Comparison of ENCODE assay signal across 17 cellular contexts in the genomic region with DNA sequence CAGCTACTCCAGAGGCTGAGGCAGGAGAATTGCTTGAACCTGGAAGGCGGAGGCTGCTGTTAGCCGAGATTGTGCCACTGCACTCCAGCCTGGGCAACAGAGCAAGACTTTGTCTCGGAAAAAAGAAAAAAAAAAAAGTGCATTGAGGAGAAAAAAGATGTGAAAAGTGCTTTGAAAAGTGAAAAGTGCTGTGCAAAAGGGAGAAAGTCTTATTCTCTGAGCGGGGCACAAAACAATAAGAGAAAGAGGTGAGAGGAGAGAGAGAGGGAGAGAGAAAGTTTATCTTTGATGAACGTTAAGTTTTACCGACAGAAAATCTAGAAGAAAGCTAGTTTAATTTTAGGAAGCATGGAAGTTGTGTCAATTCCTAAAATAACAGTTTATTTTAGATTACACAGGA. TPM values are rescaled to one million over a fixed set of nuclear protein-coding genes. Genes with fewer than 3 reads are reported as not detected.
DNase-seq lines count a peak whose midpoint lies in the region; ATAC-seq, FAIRE-seq and TF ChIP-seq lines count a peak whose summit lies in the region.
"Had no signal": no experiment of that assay in that cellular context is flagged by ENCODE, and none has a peak within 500 bp of the region (broad histone marks: within the 10 kb centered on the region; RNA-seq: fewer than 3 reads in every experiment).

No MANE protein-coding gene starts in this region.

- H3K4me2 ChIP-seq in HepG2 (ENCODE audit: low read depth, low read length) (peak overlapping the region; percentile 67), OCI-LY7 (ENCODE audit: low read length) (0 out of 2 replicates have a peak overlapping the region, but pooled peaks have one; percentile 3), fibroblast of lung (ENCODE audit: extremely low read depth, insufficient read depth, low read length) (peak overlapping the region; percentile 15), MM.1S (ENCODE audit: low read depth, low read length) (no peak overlapping the region)

- TF ChIP-seq EP300 in HepG2 (IDR thresholded peaks at IDR 0.05; ENCODE audit: low read depth in 2 of 2, low read length in 2 of 2) (no peak), HepG2 (CRISPR knock-in tag; IDR thresholded peaks at IDR 0.05; ENCODE audit: borderline replicate concordance) (no peak)

- no peak overlapping the region for H3K4me3 Mint-ChIP-seq in immature natural killer cell
- H3K4me3 Mint-ChIP-seq in activated naive CD8-positive, alpha-beta T cell treated with anti-CD3 and anti-CD28 coated beads, Interleukin-2, amount 50 U/mL, for 24 hours: no peak overlapping the region
- H3K4me3 Mint-ChIP-seq: CD4-positive, alpha-beta memory T cell had no signal

- H3K4me1 ChIP-seq in HepG2 (ENCODE audit: insufficient read depth, low read length) (peaks cover 53% of the 10 kb centered on the region), right lobe of liver (peaks cover 0 to 5% (median 0%) of the 10 kb centered on the region in 4 donors), OCI-LY7 (ENCODE audit: insufficient read depth, low read length, poor library complexity, severe bottlenecking) (peaks cover 36% of the 10 kb centered on the region), fibroblast of lung (ENCODE audit: control insufficient read depth, extremely low read depth, insufficient read depth, low read length) (peaks cover 2% of the 10 kb centered on the region), MM.1S (ENCODE audit: low read length) (peaks cover 4% of the 10 kb centered on the region; the same call in 1 of the 2 replicates)

- H4K20me1 ChIP-seq in HepG2 (ENCODE audit: insufficient read depth, low read length): peaks cover 2% of the 10 kb centered on the region; the same call in 1 of the 2 replicates
- H4K20me1 ChIP-seq in OCI-LY7 (ENCODE audit: insufficient read depth, low read length): no peaks in the 10 kb centered on the region
- no peaks in the 10 kb centered on the region for H4K20me1 ChIP-seq in fibroblast of lung (ENCODE audit: control insufficient read depth, extremely low read depth, insufficient read depth, low read length)
- no peaks in the 10 kb centered on the region for H4K20me1 ChIP-seq in MM.1S (ENCODE audit: insufficient read depth, low read length)

- WGBS in HepG2 (ENCODE audit: low lambda C conversion rate): 34% methylated on average over 6 of the region's 6 CpGs
- WGBS in right lobe of liver (ENCODE audit: insufficient coverage, low coverage, low lambda C conversion rate, missing lambda C conversion rate): 70% methylated on average over 6 of the region's 6 CpGs

- intact Hi-C loops in HepG2 (cut with micrococcal nuclease; ENCODE audit: unreplicated experiment) (loop anchor here (2.0 kb wide), 1 partner anchor 63 kb away; no protein-coding TSS in a partner anchor), right lobe of liver (cut with DNase I) (loop anchor here in 1 of 2 donors (10.0 kb wide), 2 partner anchors 63 to 153 kb away; no protein-coding TSS in a partner anchor), OCI-LY7 (cut with micrococcal nuclease; ENCODE audit: unreplicated experiment) (no loop called here)

- H3K9me2 ChIP-seq in OCI-LY7 (ENCODE audit: insufficient read depth, low read length) (no peaks in the 10 kb centered on the region), MM.1S (replicated peaks; ENCODE audit: insufficient read depth, low read length) (no peaks in the 10 kb centered on the region)

- POLR2A ChIA-PET in HepG2 (lab: Yijun Ruan, JAX): interaction anchor here (1.0 to 1.3 kb wide), 3 partner anchors 14 to 147 kb away, joined by 3 read pairs; a partner anchor contains a TSS
- POLR2A ChIA-PET in OCI-LY7 (lab: Charles Lee): interaction anchor here (0.9 to 1.4 kb wide), 3 partner anchors 16 to 22 kb away, joined by 3 to 4 read pairs (median 4); no protein-coding TSS in a partner anchor

- H3K36me3 ChIP-seq in HepG2 (replicated peaks in 1 of 2; ENCODE audit: control insufficient read depth in 1 of 2, insufficient read depth in 2 of 2, low read length in 2 of 2) (no peaks in the 10 kb centered on the region), right lobe of liver (no peaks in the 10 kb centered on the region), OCI-LY7 (ENCODE audit: insufficient read depth, low read length) (no peaks in the 10 kb centered on the region), fibroblast of lung (ENCODE audit: control insufficient read depth, insufficient read depth, low read length) (no peaks in the 10 kb centered on the region), MM.1S (replicated peaks; ENCODE audit: insufficient read depth, low read length) (no peaks in the 10 kb centered on the region)
- H3K36me3 ChIP-seq: HAP-1 had no signal

- H3K27me3 ChIP-seq in HepG2 (ENCODE audit: control insufficient read depth in 1 of 2, insufficient read depth in 2 of 2, low read length in 2 of 2) (peaks cover 8 to 28% of the 10 kb centered on the region in 2 experiments; a peak in 4 of 5 replicates), right lobe of liver (peaks cover 0 to 7% of the 10 kb centered on the region in 2 donors), fibroblast of lung (ENCODE audit: control insufficient read depth, insufficient read depth, low read length) (peaks cover 19% of the 10 kb centered on the region), MM.1S (replicated peaks; ENCODE audit: insufficient read depth, low read length) (no peaks in the 10 kb centered on the region)

- H3K36me3 Mint-ChIP-seq in immature natural killer cell: no peaks in the 10 kb centered on the region
- no peaks in the 10 kb centered on the region for H3K36me3 Mint-ChIP-seq in activated naive CD8-positive, alpha-beta T cell treated with anti-CD3 and anti-CD28 coated beads, Interleukin-2, amount 50 U/mL, for 24 hours (ENCODE audit: low read depth)
- H3K36me3 Mint-ChIP-seq: CD4-positive, alpha-beta memory T cell had no signal

- H3K9me3 Mint-ChIP-seq in immature natural killer cell: no peaks in the 10 kb centered on the region
- H3K9me3 Mint-ChIP-seq in activated naive CD8-positive, alpha-beta T cell treated with anti-CD3 and anti-CD28 coated beads, Interleukin-2, amount 50 U/mL, for 24 hours: no peaks in the 10 kb centered on the region
- H3K9me3 Mint-ChIP-seq: CD4-positive, alpha-beta memory T cell had no signal

- BruUV-seq in HepG2 (replicated peaks; lab: Mats Ljungman, UMichigan): no TSS peak
- no TSS peak for BruUV-seq in OCI-LY7 (replicated peaks; lab: Mats Ljungman, UMichigan)

- H3K27ac ChIP-seq in HepG2 (ENCODE audit: extremely low read length, insufficient read depth, low read length) (no peak overlapping the region), right lobe of liver (no peak overlapping the region), OCI-LY7 (ENCODE audit: low read depth, low read length, poor library complexity, severe bottlenecking) (no peak overlapping the region), fibroblast of lung (ENCODE audit: insufficient read depth, low read length) (no peak overlapping the region), MM.1S (ENCODE audit: low read length) (no peak overlapping the region)
- H3K27ac ChIP-seq: GM23248, HL-60 had no signal

- no peak overlapping the region for H3K27ac Mint-ChIP-seq in immature natural killer cell
- no peak overlapping the region for H3K27ac Mint-ChIP-seq in activated naive CD8-positive, alpha-beta T cell treated with anti-CD3 and anti-CD28 coated beads, Interleukin-2, amount 50 U/mL, for 24 hours
- H3K27ac Mint-ChIP-seq: CD4-positive, alpha-beta memory T cell had no signal

- H2AFZ ChIP-seq in HepG2 (ENCODE audit: low read length) (no peak overlapping the region), OCI-LY7 (ENCODE audit: low read length) (peak overlapping the region; percentile 28; the same call in 1 of the 2 replicates), fibroblast of lung (ENCODE audit: low read length) (no peak overlapping the region), MM.1S (ENCODE audit: low read length) (no peak overlapping the region)

- H3K9me3 ChIP-seq in HepG2 (ENCODE audit: low read length) (no peaks in the 10 kb centered on the region), right lobe of liver (no peaks in the 10 kb centered on the region), OCI-LY7 (ENCODE audit: low read length) (no peaks in the 10 kb centered on the region), fibroblast of lung (ENCODE audit: control insufficient read depth, insufficient read depth, low read depth, low read length) (no peaks in the 10 kb centered on the region), MM.1S (replicated peaks; ENCODE audit: insufficient read depth, low read length) (no peaks in the 10 kb centered on the region)
- H3K9me3 ChIP-seq: Caco-2, HAP-1 had no signal

- no peak for TF ChIP-seq RAD21 in HepG2 (CRISPR knock-in tag; IDR thresholded peaks at IDR 0.05)

- in situ Hi-C loops in HepG2 (cut with HindIII; ENCODE audit: extremely low pct_ligation_motif_present, low pct_unique_long_range_greater_than_20kb): loop anchor here (10.0 kb wide), 1 partner anchor 143 kb away; no protein-coding TSS in a partner anchor

- TF ChIP-seq CTCF in HepG2 (CRISPR knock-in tag; IDR thresholded peaks at IDR 0.05) (no peak), right lobe of liver (IDR thresholded peaks at IDR 0.05) (no peak), OCI-LY7 (conservative IDR thresholded peaks at IDR 0.05; ENCODE audit: low read length) (no peak), fibroblast of lung (conservative IDR thresholded peaks at IDR 0.05 in 1 of 2, IDR thresholded peaks at IDR 0.05 in 1 of 2; ENCODE audit: low read depth in 1 of 2, low read length in 2 of 2) (no peak), MM.1S (IDR thresholded peaks at IDR 0.05; ENCODE audit: low read length) (no peak)

- no peaks in the 10 kb centered on the region for H3F3A ChIP-seq in MM.1S (ENCODE audit: insufficient read depth, low read length)

- no peak for FAIRE-seq in HepG2 (lab: Jason Lieb, UNC)
- FAIRE-seq: GM12878 had no signal

- no peak overlapping the region for H3K9ac ChIP-seq in HepG2 (ENCODE audit: insufficient read depth, low read depth, low read length)
- no peak overlapping the region for H3K9ac ChIP-seq in fibroblast of lung (ENCODE audit: insufficient read depth, low read length)
- no peak overlapping the region for H3K9ac ChIP-seq in MM.1S (ENCODE audit: low read length)
- H3K9ac ChIP-seq: GM23248 had no signal

- H3K4me3 ChIP-seq in HepG2 (replicated peaks in 1 of 3; ENCODE audit: insufficient read depth in 1 of 3, low read depth in 2 of 3, low read length in 3 of 3) (no peak overlapping the region), right lobe of liver (no peak overlapping the region), OCI-LY7 (ENCODE audit: low read depth, low read length, poor library complexity, severe bottlenecking) (no peak overlapping the region), fibroblast of lung (replicated peaks in 1 of 4; ENCODE audit: control extremely low read depth in 1 of 4, insufficient read depth in 1 of 4, low read depth in 3 of 4, low read length in 4 of 4) (no peak overlapping the region), MM.1S (ENCODE audit: low read length) (no peak overlapping the region)
- H3K4me3 ChIP-seq: GM12878, GM23248, HAP-1 had no signal

- no peaks in the 10 kb centered on the region for H3K79me2 ChIP-seq in HepG2 (ENCODE audit: insufficient read depth, low read length)
- peaks cover 11% of the 10 kb centered on the region; the same call in 1 of the 2 replicates for H3K79me2 ChIP-seq in OCI-LY7 (ENCODE audit: insufficient read depth, low read depth, low read length)
- no peaks in the 10 kb centered on the region for H3K79me2 ChIP-seq in fibroblast of lung (ENCODE audit: control insufficient read depth, insufficient read depth, low read length)
- H3K79me2 ChIP-seq in MM.1S (ENCODE audit: low read length): no peaks in the 10 kb centered on the region

- peaks cover 0 to 21% (median 0%) of the 10 kb centered on the region in 3 donors for H3K27me3 Mint-ChIP-seq in immature natural killer cell (ENCODE audit: low read depth in 3 of 3)
- H3K27me3 Mint-ChIP-seq in activated naive CD8-positive, alpha-beta T cell treated with anti-CD3 and anti-CD28 coated beads, Interleukin-2, amount 50 U/mL, for 24 hours: peaks cover 17% of the 10 kb centered on the region

- DNase-seq in HepG2 (ENCODE audit: low spot score) (no peak), right lobe of liver (no peak), OCI-LY7 (ENCODE audit: low spot score) (no peak), fibroblast of lung (ENCODE audit: low read depth in 2 of 2) (no peak), immature natural killer cell (no peak), T-helper 9 cell (no peak), MM.1S (no peak)
- no peak for DNase-seq in activated naive CD8-positive, alpha-beta T cell treated with anti-CD3 and anti-CD28 coated beads, Interleukin-2, amount 50 U/mL, for 24 hours
- DNase-seq: CD4-positive, alpha-beta memory T cell; KG1; NCI-H1092; NCI-H1436 treated with DMSO at 0.1 percent for 48 hours had no signal

- CTCF ChIA-PET in HepG2 (lab: Yijun Ruan, JAX; ENCODE audit: low intra/inter-chr PET ratio, low total read pairs): interaction anchor here (1.4 kb wide), 1 partner anchor 148 kb away, joined by 3 read pairs; no protein-coding TSS in a partner anchor
- CTCF ChIA-PET in OCI-LY7 (lab: Charles Lee; ENCODE audit: unreplicated experiment): interaction anchor here (0.6 to 1.0 kb wide), 2 partner anchors 148 to 1302 kb away, joined by 3 to 4 read pairs; no protein-coding TSS in a partner anchor

- peaks cover 0 to 5% of the 10 kb centered on the region in 2 donors for H3K4me1 Mint-ChIP-seq in immature natural killer cell
- H3K4me1 Mint-ChIP-seq in activated naive CD8-positive, alpha-beta T cell treated with anti-CD3 and anti-CD28 coated beads, Interleukin-2, amount 50 U/mL, for 24 hours: peaks cover 5% of the 10 kb centered on the region

- no peak for TF ChIP-seq POLR2A in HepG2 (IDR thresholded peaks at IDR 0.05; ENCODE audit: insufficient read depth in 1 of 2, low read depth in 2 of 2, low read length in 2 of 2)
- TF ChIP-seq POLR2A in right lobe of liver (IDR thresholded peaks at IDR 0.05): no peak

- no peak for ATAC-seq in HepG2
- ATAC-seq in right lobe of liver: no peak
- no peak for ATAC-seq in activated naive CD8-positive, alpha-beta T cell treated with anti-CD3 and anti-CD28 coated beads, Interleukin-2, amount 50 U/mL, for 24 hours

RNA-seq across cellular contexts. Expression of a gene that starts 3.9 kb away (rescaled TPM):
- total RNA-seq in HepG2 (2016; rRNA removed; fragmentation: Illumina TruSeq; extraction: Trizol) (not detected in 2 replicates), right lobe of liver (under 1 TPM in 5 of 6 experiments, not detected in 1; 0.05 to 0.37 (median 0.22) TPM), OCI-LY7 (2022) (70.8 and 88.4 TPM in 2 replicates), fibroblast of lung (under 0.01 TPM in 1 of 2 replicates, not detected in the other)
- total RNA-seq in HepG2 (2016; cell fraction: cytosol; rRNA removed; fragmentation: Illumina TruSeq; extraction: Trizol; ENCODE audit: low read depth): not detected in 2 replicates
- total RNA-seq in HepG2 (2016; cell fraction: insoluble cytoplasmic fraction; rRNA removed; fragmentation: Illumina TruSeq; extraction: Trizol): not detected in 2 replicates
- not detected in 2 replicates for total RNA-seq in HepG2 (2016; cell fraction: membrane; rRNA removed; fragmentation: Illumina TruSeq; extraction: Trizol)
- not detected in 2 replicates for total RNA-seq in HepG2 (2016; cell fraction: nucleus; rRNA removed; fragmentation: Illumina TruSeq; extraction: Trizol)
- polyA plus RNA-seq in HepG2 (2011; rRNA removed) (not detected in 2 replicates), fibroblast of lung (0.02 TPM in 1 of 2 replicates, not detected in the other), immature natural killer cell (10 to 100 TPM in 1 of 3 donors, 1 to 10 TPM in 2; 2.9 to 10.3 (median 3.3) TPM)
- 0.01 TPM in 1 of 2 replicates, not detected in the other for polyA plus RNA-seq in HepG2 (2011; cell fraction: cytosol; rRNA removed)
- polyA plus RNA-seq in HepG2 (2011; cell fraction: nucleus; rRNA removed): not detected in 2 replicates
- not detected in 2 replicates for polyA plus RNA-seq in HepG2 (2012)
- not detected in 2 replicates for polyA plus RNA-seq in HepG2 (2016; cell fraction: cytosol; fragmentation: Illumina TruSeq; extraction: Trizol; ENCODE audit: low read depth)
- not detected in 2 replicates for polyA plus RNA-seq in HepG2 (2016; cell fraction: insoluble cytoplasmic fraction; fragmentation: Illumina TruSeq; extraction: Trizol; ENCODE audit: low read depth)
- not detected in 2 replicates for polyA plus RNA-seq in HepG2 (2016; cell fraction: membrane; fragmentation: Illumina TruSeq; extraction: Trizol; ENCODE audit: low read depth)
- not detected in 2 replicates for polyA plus RNA-seq in HepG2 (2016; cell fraction: nucleus; fragmentation: Illumina TruSeq; extraction: Trizol; ENCODE audit: insufficient read depth, low read depth)
- 0.04 and 0.05 TPM in 2 replicates for polyA minus RNA-seq in HepG2 (2011; rRNA and poly(A)+ RNA removed; ENCODE audit: low replicate concordance)
- not detected in 2 replicates for polyA minus RNA-seq in HepG2 (2011; cell fraction: cytosol; rRNA and poly(A)+ RNA removed)
- not detected in 2 replicates for polyA minus RNA-seq in HepG2 (2011; cell fraction: nucleus; rRNA and poly(A)+ RNA removed)
- 14.9 and 19.3 TPM in 2 replicates for total RNA-seq in OCI-LY7 (2014; rRNA removed; shearing (Covaris generic))
- not detected in 2 replicates for polyA plus RNA-seq in fibroblast of lung (2012)
- polyA minus RNA-seq in fibroblast of lung (ENCODE audit: low replicate concordance): not detected in 2 replicates
- total RNA-seq: GM23248 had no signal
- polyA plus RNA-seq: GM23248 had no signal

RNA-seq across cellular contexts. Expression of a gene that starts 36.1 kb away (rescaled TPM):
- total RNA-seq in HepG2 (2016; rRNA removed; fragmentation: Illumina TruSeq; extraction: Trizol): 2,909 and 3,503 TPM in 2 replicates
- total RNA-seq in HepG2 (2016; cell fraction: cytosol; rRNA removed; fragmentation: Illumina TruSeq; extraction: Trizol; ENCODE audit: low read depth): 5,102 and 5,632 TPM in 2 replicates
- 3,081 and 3,638 TPM in 2 replicates for total RNA-seq in HepG2 (2016; cell fraction: insoluble cytoplasmic fraction; rRNA removed; fragmentation: Illumina TruSeq; extraction: Trizol)
- 7,429 and 7,480 TPM in 2 replicates for total RNA-seq in HepG2 (2016; cell fraction: membrane; rRNA removed; fragmentation: Illumina TruSeq; extraction: Trizol)
- 967 and 1,028 TPM in 2 replicates for total RNA-seq in HepG2 (2016; cell fraction: nucleus; rRNA removed; fragmentation: Illumina TruSeq; extraction: Trizol)
- polyA plus RNA-seq in HepG2 (2011; rRNA removed): 4,295 and 4,648 TPM in 2 replicates
- polyA plus RNA-seq in HepG2 (2011; cell fraction: cytosol; rRNA removed): 9,439 and 9,926 TPM in 2 replicates
- polyA plus RNA-seq in HepG2 (2011; cell fraction: nucleus; rRNA removed): 1,658 and 1,840 TPM in 2 replicates
- 3,418 and 4,251 TPM in 2 replicates for polyA plus RNA-seq in HepG2 (2012)
- polyA plus RNA-seq in HepG2 (2016; cell fraction: cytosol; fragmentation: Illumina TruSeq; extraction: Trizol; ENCODE audit: low read depth): 5,367 and 5,814 TPM in 2 replicates
- polyA plus RNA-seq in HepG2 (2016; cell fraction: insoluble cytoplasmic fraction; fragmentation: Illumina TruSeq; extraction: Trizol; ENCODE audit: low read depth): 2,908 and 3,264 TPM in 2 replicates
- polyA plus RNA-seq in HepG2 (2016; cell fraction: membrane; fragmentation: Illumina TruSeq; extraction: Trizol; ENCODE audit: low read depth): 6,085 and 6,204 TPM in 2 replicates
- polyA plus RNA-seq in HepG2 (2016; cell fraction: nucleus; fragmentation: Illumina TruSeq; extraction: Trizol; ENCODE audit: insufficient read depth, low read depth): 1,494 and 1,555 TPM in 2 replicates
- polyA minus RNA-seq in HepG2 (2011; rRNA and poly(A)+ RNA removed; ENCODE audit: low replicate concordance): 2,566 and 3,572 TPM in 2 replicates
- 602 and 661 TPM in 2 replicates for polyA minus RNA-seq in HepG2 (2011; cell fraction: cytosol; rRNA and poly(A)+ RNA removed)
- 173 and 248 TPM in 2 replicates for polyA minus RNA-seq in HepG2 (2011; cell fraction: nucleus; rRNA and poly(A)+ RNA removed)
- 100 to 1,000 TPM; 355 to 727 (median 398) TPM for total RNA-seq in right lobe of liver
- 2,738 and 2,938 TPM in 2 replicates for total RNA-seq in OCI-LY7 (2014; rRNA removed; shearing (Covaris generic))
- total RNA-seq in OCI-LY7 (2022): 1,615 and 1,714 TPM in 2 replicates
- 1,649 and 1,873 TPM in 2 replicates for total RNA-seq in fibroblast of lung
- 2,883 and 3,469 TPM in 2 replicates for polyA plus RNA-seq in fibroblast of lung
- 2,322 and 2,629 TPM in 2 replicates for polyA plus RNA-seq in fibroblast of lung (2012)
- polyA minus RNA-seq in fibroblast of lung (ENCODE audit: low replicate concordance): 2,669 and 3,796 TPM in 2 replicates
- polyA plus RNA-seq in immature natural killer cell: 1,000 to 10,000 TPM in 1 of 3 donors, 100 to 1,000 TPM in 2; 683 to 2,037 (median 891) TPM

Comparison
In these comparisons a context has a peak if more than half of its experiments do, and no peak if none do; other contexts are left out.
1. RNA of a gene that starts 3.9 kb away (total RNA-seq): 14.9 to 88.4 TPM in OCI-LY7; 0.05 to 0.37 TPM in right lobe of liver, not detected in HepG2 and under 0.01 TPM in fibroblast of lung; every median in the first group is over 10 times any median in the second.